ENCODE assay signal across 8 cellular contexts in the genomic region with DNA sequence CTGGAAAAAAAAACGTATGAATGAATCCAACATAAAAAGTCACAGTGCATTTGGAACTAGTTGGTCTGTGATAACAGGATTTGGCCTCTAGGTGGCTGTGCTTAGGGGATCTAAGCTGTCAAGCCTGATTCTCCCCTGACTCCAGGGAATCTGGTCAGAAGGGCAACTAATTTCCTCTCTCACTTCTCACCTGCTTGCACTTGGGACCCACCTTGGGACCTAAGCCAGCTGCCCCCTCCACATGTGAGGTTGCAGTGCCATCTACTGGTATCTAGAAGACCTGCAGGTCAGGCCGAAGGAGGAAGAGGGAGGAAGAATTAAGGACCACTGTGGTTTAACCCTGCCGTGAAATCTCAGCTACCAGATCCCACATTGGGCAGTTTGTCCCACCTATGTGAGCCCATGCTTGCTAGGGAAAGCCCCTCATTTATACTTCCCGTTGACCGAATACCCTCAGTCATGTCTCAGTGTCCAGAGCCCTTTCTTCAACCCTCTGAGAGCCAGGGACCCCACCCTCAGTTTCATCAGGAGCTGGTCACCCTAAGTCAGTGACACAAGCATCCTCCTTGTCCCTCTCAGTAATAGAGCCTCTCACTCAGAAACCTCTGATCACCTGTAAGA. TPM values are rescaled to one million over a fixed set of nuclear protein-coding genes. Genes with fewer than 3 reads are reported as not detected.
DNase-seq lines count a peak whose midpoint lies in the region; ATAC-seq and TF ChIP-seq lines count a peak whose summit lies in the region.

No MANE protein-coding gene starts in this region.

- H3K4me3 ChIP-seq in CD8-positive, alpha-beta T cell (ENCODE audit: low read depth, low read length), result no peak overlapping the region

- DNase-seq in CD8-positive, alpha-beta T cell, result peak; percentile 26 to 73 (median 48)
- DNase-seq in NCI-H748 treated with DMSO at 0.1 percent for 48 hours (lab: John Stamatoyannopoulos, UW) (peak; percentile 83), epidermal melanocyte (ENCODE audit: insufficient read length, low spot score) (peak; percentile 28), naive B cell (peak; percentile 37)
- DNase-seq in activated CD8-positive, alpha-beta memory T cell treated with anti-CD3 and anti-CD28 coated beads for 48 hours (ENCODE audit: low read depth in 2 of 3, low spot score in 2 of 3), result peak in 2 of 3 experiments; percentile 35 to 40
- peak; percentile 66 for DNase-seq in stimulated activated naive CD8-positive, alpha-beta T cell treated with anti-CD3 and anti-CD28 coated beads, Interleukin-15, amount 100 ng/mL, for 72 hours

- H3K36me3 ChIP-seq in CD8-positive, alpha-beta T cell (ENCODE audit: insufficient read depth, low read length), result no peaks in the 10 kb centered on the region

- peak; percentile 92 for TF ChIP-seq CTCF in CD8-positive, alpha-beta T cell (IDR thresholded peaks at IDR 0.05)

- POLR2A ChIA-PET in CD8-positive, alpha-beta T cell (lab: Charles Lee), result interaction anchor here (0.7 to 1.7 kb wide), 3 partner anchors 9 to 776 kb away, joined by 3 to 6 read pairs (median 5); no protein-coding TSS in a partner anchor

- no peak overlapping the region for H3K27ac ChIP-seq in CD8-positive, alpha-beta T cell (ENCODE audit: low read depth, low read length)

- H3K4me1 ChIP-seq in CD8-positive, alpha-beta T cell (ENCODE audit: insufficient read depth, low read length), result no peaks in the 10 kb centered on the region

- H3K4me1 Mint-ChIP-seq in CD8-positive, alpha-beta T cell (ENCODE audit: low read depth), result peaks cover 2% of the 10 kb centered on the region
- H3K4me1 Mint-ChIP-seq in naive B cell, result peaks cover 2 to 7% (median 4%) of the 10 kb centered on the region in 3 donors
- H3K4me1 Mint-ChIP-seq in stimulated activated naive CD8-positive, alpha-beta T cell treated with anti-CD3 and anti-CD28 coated beads, Interleukin-15, amount 100 ng/mL, for 72 hours, result peaks cover 33% of the 10 kb centered on the region

- H3K36me3 Mint-ChIP-seq in CD8-positive, alpha-beta T cell, result no peaks in the 10 kb centered on the region
- H3K36me3 Mint-ChIP-seq in naive B cell, result no peaks in the 10 kb centered on the region

- no peaks in the 10 kb centered on the region for H3K27me3 ChIP-seq in CD8-positive, alpha-beta T cell (ENCODE audit: insufficient read depth, low read length)

- H3K9me3 ChIP-seq in CD8-positive, alpha-beta T cell (ENCODE audit: low read length), result no peaks in the 10 kb centered on the region

- no peaks in the 10 kb centered on the region for H3K9me3 Mint-ChIP-seq in CD8-positive, alpha-beta T cell
- no peaks in the 10 kb centered on the region for H3K9me3 Mint-ChIP-seq in naive B cell
- no peaks in the 10 kb centered on the region for H3K9me3 Mint-ChIP-seq in stimulated activated naive CD8-positive, alpha-beta T cell treated with anti-CD3 and anti-CD28 coated beads, Interleukin-15, amount 100 ng/mL, for 72 hours

- no peaks in the 10 kb centered on the region for H3K27me3 Mint-ChIP-seq in CD8-positive, alpha-beta T cell (ENCODE audit: low read depth)
- peaks cover 0 to 12% (median 9%) of the 10 kb centered on the region in 3 donors for H3K27me3 Mint-ChIP-seq in naive B cell
- H3K27me3 Mint-ChIP-seq in stimulated activated naive CD8-positive, alpha-beta T cell treated with anti-CD3 and anti-CD28 coated beads, Interleukin-15, amount 100 ng/mL, for 72 hours, result peaks cover 8% of the 10 kb centered on the region

- CTCF ChIA-PET in CD8-positive, alpha-beta T cell (lab: Charles Lee), result interaction anchor here (0.6 to 6.0 kb wide), 36 partner anchors 9 to 1717 kb away, joined by 3 to 78 read pairs (median 4); a partner anchor contains a TSS

- intact Hi-C loops in CD8-positive, alpha-beta T cell (cut with DNase I, micrococcal nuclease), result loop anchor here (1.0 to 5.0 kb wide), 5 partner anchors 102 to 1717 kb away; a partner anchor contains a TSS

- H3K4me3 Mint-ChIP-seq in CD8-positive, alpha-beta T cell, result no peak overlapping the region
- peak overlapping the region in 1 of 8 donors; percentile 7 for H3K4me3 Mint-ChIP-seq in naive B cell
- no peak overlapping the region for H3K4me3 Mint-ChIP-seq in stimulated activated naive CD8-positive, alpha-beta T cell treated with anti-CD3 and anti-CD28 coated beads, Interleukin-15, amount 100 ng/mL, for 72 hours

- ATAC-seq in CD8-positive, alpha-beta T cell, result peak; percentile 75
- ATAC-seq in GM19372 (IDR thresholded peaks at IDR 0.05; ENCODE audit: low read depth, unreplicated experiment) (peak; percentile 69), HG03469 (IDR thresholded peaks at IDR 0.05; ENCODE audit: unreplicated experiment) (peak; percentile 70), naive B cell (ENCODE audit: low read depth in 2 of 2) (peak; percentile 58 to 71)
- peak; percentile 74 for ATAC-seq in stimulated activated naive CD8-positive, alpha-beta T cell treated with anti-CD3 and anti-CD28 coated beads, Interleukin-15, amount 100 ng/mL, for 72 hours

- no peak overlapping the region for H3K27ac Mint-ChIP-seq in CD8-positive, alpha-beta T cell
- peak overlapping the region in 2 of 6 donors; percentile 69 to 74 for H3K27ac Mint-ChIP-seq in naive B cell
- no peak overlapping the region for H3K27ac Mint-ChIP-seq in stimulated activated naive CD8-positive, alpha-beta T cell treated with anti-CD3 and anti-CD28 coated beads, Interleukin-15, amount 100 ng/mL, for 72 hours

RNA-seq across cellular contexts. Expression of a gene that starts 33.2 kb away (rescaled TPM):
- total RNA-seq in CD8-positive, alpha-beta T cell, result not detected
- polyA plus RNA-seq in naive B cell (ENCODE audit: low read depth in 6 of 6), result not detected

RNA-seq across cellular contexts. Expression of a gene that starts 36.8 kb away (rescaled TPM):
- total RNA-seq in CD8-positive, alpha-beta T cell, result 10 to 100 TPM; 53.4 to 53.7 TPM
- 10 to 100 TPM in 3 of 6 donors, 1 to 10 TPM in 3; 6.9 to 14.2 (median 9.9) TPM for polyA plus RNA-seq in naive B cell (ENCODE audit: low read depth in 6 of 6)

Comparison
In these comparisons a context has a peak if more than half of its experiments do, and no peak if none do; other contexts are left out.
1. DNase-seq: peak in every context shown above with its lines; median percentile 83 in NCI-H748 treated with DMSO at 0.1 percent for 48 hours; 66 in stimulated activated naive CD8-positive, alpha-beta T cell treated with anti-CD3 and anti-CD28 coated beads, Interleukin-15, amount 100 ng/mL, for 72 hours; 48 in CD8-positive, alpha-beta T cell; 38 in activated CD8-positive, alpha-beta memory T cell treated with anti-CD3 and anti-CD28 coated beads for 48 hours; 37 in naive B cell; 28 in epidermal melanocyte.